8 cellular contexts compared by ENCODE assay signal in genomic region chr2:38315707-38316333, GRCh38.
DNase-seq lines count a peak whose midpoint lies in the region; ATAC-seq and TF ChIP-seq lines count a peak whose summit lies in the region.

No MANE protein-coding gene starts in this region.

- peaks cover 3 to 5% of the 10 kb centered on the region in 2 donors for H3K36me3 ChIP-seq in prostate gland

- H3K27ac ChIP-seq in prostate gland, result peak overlapping the region; percentile 24 to 27

- no peaks in the 10 kb centered on the region for H3K27me3 Mint-ChIP-seq in WTC11 (ENCODE audit: low read depth)
- H3K27me3 Mint-ChIP-seq in glutamatergic neuron (ENCODE audit: unreplicated experiment), result no peaks in the 10 kb centered on the region

- DNase-seq in Right ventricle myocardium inferior (ENCODE audit: missing footprints) (no peak), cardiac septum (ENCODE audit: low spot score) (no peak), MV-4-11 (lab: John Stamatoyannopoulos, UW) (peak; percentile 41), WTC11 (ENCODE audit: low spot score) (no peak), glutamatergic neuron (no peak), prostate gland (ENCODE audit: low spot score) (no peak), posterior cingulate gyrus (no peak)

- no peaks in the 10 kb centered on the region for H3K9me3 ChIP-seq in prostate gland

- TF ChIP-seq POLR2A in prostate gland (IDR thresholded peaks at IDR 0.05), result no peak

- 27% methylated on average over 2 of the region's 2 CpGs for WGBS in prostate gland

- TF ChIP-seq CTCF in WTC11 (IDR thresholded peaks at IDR 0.05) (peak; percentile 25; the same call in 1 of the 2 replicates), glutamatergic neuron (IDR thresholded peaks at IDR 0.05; ENCODE audit: partially characterized antibody, unreplicated experiment) (peak; percentile 59), prostate gland (IDR thresholded peaks at IDR 0.05) (peak; percentile 47 to 72 (median 69))

- H3K4me1 ChIP-seq in prostate gland (replicated peaks), result peaks cover 3% of the 10 kb centered on the region

- no peaks in the 10 kb centered on the region for H3K9me3 Mint-ChIP-seq in WTC11
- H3K9me3 Mint-ChIP-seq in glutamatergic neuron (ENCODE audit: unreplicated experiment), result no peaks in the 10 kb centered on the region

- CTCF ChIA-PET in WTC11 (lab: Charles Lee), result interaction anchor here (0.6 to 4.2 kb wide), 13 partner anchors 10 to 200 kb away, joined by 3 to 50 read pairs (median 4); no protein-coding TSS in a partner anchor

- no peak overlapping the region for H3K4me3 ChIP-seq in prostate gland

- H3K36me3 Mint-ChIP-seq in WTC11 (peaks cover 53% of the 10 kb centered on the region), glutamatergic neuron (ENCODE audit: unreplicated experiment) (no peaks in the 10 kb centered on the region)

- peak; percentile 50 for ATAC-seq in Right ventricle myocardium inferior
- ATAC-seq in WTC11, result peak; percentile 74
- no peak for ATAC-seq in GM18511 (IDR thresholded peaks at IDR 0.05; ENCODE audit: unreplicated experiment)

- H3K27me3 ChIP-seq in prostate gland (replicated peaks; ENCODE audit: insufficient read depth), result no peaks in the 10 kb centered on the region

- H3K27ac Mint-ChIP-seq in WTC11 (peak overlapping the region; percentile 5; the same call in 1 of the 2 replicates), glutamatergic neuron (ENCODE audit: unreplicated experiment) (no peak overlapping the region)

- intact Hi-C loops in Right ventricle myocardium inferior (cut with DNase I), result loop anchor here (2.0 to 10.0 kb wide), 4 partner anchors 61 to 429 kb away; partner anchors contain the start of gene ATL2
- intact Hi-C loops in cardiac septum (cut with DNase I), result loop anchor here (5.0 kb wide), 4 partner anchors 56 to 426 kb away; no protein-coding TSS in a partner anchor
- intact Hi-C loops in prostate gland (cut with DNase I), result loop anchor here (5.0 to 10.0 kb wide), 4 partner anchors 159 to 421 kb away; no protein-coding TSS in a partner anchor
- intact Hi-C loops in posterior cingulate gyrus (cut with DNase I), result loop anchor here (5.0 to 10.0 kb wide), 2 partner anchors 61 to 409 kb away; partner anchors contain the start of gene ATL2

- POLR2A ChIA-PET in WTC11 (lab: Charles Lee), result interaction anchor here (0.6 to 1.8 kb wide), 3 partner anchors 60 to 435 kb away, joined by 3 to 5 read pairs (median 3); partner anchors contain the start of gene SRSF7

- H3K4me3 Mint-ChIP-seq in WTC11 (no peak overlapping the region), glutamatergic neuron (ENCODE audit: unreplicated experiment) (no peak overlapping the region)

- no peaks in the 10 kb centered on the region for H3K4me1 Mint-ChIP-seq in WTC11
- H3K4me1 Mint-ChIP-seq in glutamatergic neuron (ENCODE audit: low read depth, unreplicated experiment), result no peaks in the 10 kb centered on the region

TF ChIP-seq in WTC11, 78 proteins besides CTCF, POLR2A, EP300 and RAD21:
- TF ChIP-seq GABPB1 (CRISPR knock-in tag; IDR thresholded peaks at IDR 0.05) (no peak), NR2C2 (CRISPR knock-in tag; IDR thresholded peaks at IDR 0.05) (no peak), USF2 (CRISPR knock-in tag; IDR thresholded peaks at IDR 0.05) (no peak), IRF1 (CRISPR knock-in tag; IDR thresholded peaks at IDR 0.05) (no peak), USF1 (CRISPR knock-in tag; IDR thresholded peaks at IDR 0.05) (no peak), ZNF281 (CRISPR knock-in tag; IDR thresholded peaks at IDR 0.05) (no peak), ELF4 (CRISPR knock-in tag; IDR thresholded peaks at IDR 0.05; ENCODE audit: low read depth) (no peak), IRF2 (CRISPR knock-in tag; IDR thresholded peaks at IDR 0.05; ENCODE audit: borderline replicate concordance, low read depth) (no peak), ZNF263 (CRISPR knock-in tag; IDR thresholded peaks at IDR 0.05; ENCODE audit: low read depth) (no peak), MAX (CRISPR knock-in tag; IDR thresholded peaks at IDR 0.05) (no peak), ZBTB21 (CRISPR knock-in tag; IDR thresholded peaks at IDR 0.05; ENCODE audit: borderline replicate concordance) (no peak), ARID4B (CRISPR knock-in tag; IDR thresholded peaks at IDR 0.05; ENCODE audit: borderline replicate concordance) (no peak), CBFB (CRISPR knock-in tag; IDR thresholded peaks at IDR 0.05; ENCODE audit: low read depth) (no peak)
